Comparison of ENCODE assay signal across 19 cellular contexts in genomic region chr6:137981758-137982157, GRCh38.
"Had no signal": no experiment of that assay in that cellular context is flagged by ENCODE, and none has a peak within 500 bp of the region (broad histone marks: within the 10 kb centered on the region; RNA-seq: fewer than 3 reads in every experiment).

No MANE protein-coding gene starts in this region.

- H3K27ac ChIP-seq: SJSA1, SK-N-MC had no signal

- H3K27ac Mint-ChIP-seq: IgD-negative memory B cell had no signal

- DNase-seq: KBM-7, MV-4-11, NCI-H1048, NCI-H1105, NCI-H1436 treated with DMSO at 0.1 percent for 48 hours, NCI-H1694, NCI-H187 treated with DMSO at 0.1 percent for 48 hours, NCI-H2029 treated with DMSO at 0.1 percent for 48 hours, NCI-H226, NCI-H446, NCI-H510A, NCI-H524 treated with DMSO at 0.1 percent for 48 hours, NCI-H774, Right ventricle myocardium superior, RPMI8226, SIG-M5 had no signal

- H3K36me3 Mint-ChIP-seq: IgD-negative memory B cell had no signal

- H3K4me3 Mint-ChIP-seq: IgD-negative memory B cell had no signal

- H3K27me3 Mint-ChIP-seq: IgD-negative memory B cell had no signal

- H3K9me3 ChIP-seq: SJSA1 had no signal

- H3K4me1 ChIP-seq: SJSA1 had no signal

- H3K36me3 ChIP-seq: SJSA1 had no signal

- H3K4me3 ChIP-seq: SJSA1, SK-N-MC had no signal

- H3K27me3 ChIP-seq: SJSA1 had no signal
